19 cellular contexts compared by ENCODE assay signal in the genomic region with DNA sequence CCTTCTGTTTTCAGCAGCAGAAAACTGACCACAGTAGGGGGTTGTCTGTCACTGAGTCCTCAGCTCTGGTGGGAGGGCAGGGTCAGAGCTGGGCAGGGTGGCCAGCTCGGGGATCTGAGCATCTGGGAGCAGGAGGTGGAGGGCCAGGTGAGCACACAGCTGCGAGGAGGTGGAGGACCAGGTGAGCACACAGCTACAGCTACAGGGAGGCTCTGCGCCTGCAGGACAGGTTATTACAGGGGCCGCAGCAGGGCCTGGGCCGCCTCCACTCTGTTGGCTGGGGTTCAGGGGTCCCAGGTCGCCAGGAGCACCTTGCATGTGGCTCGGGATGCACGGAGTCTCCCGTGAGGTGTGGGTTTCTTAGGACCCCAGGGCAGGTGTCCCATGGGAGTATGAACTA.
"Had no signal": no experiment of that assay in that cellular context is flagged by ENCODE, and none has a peak within 500 bp of the region (broad histone marks: within the 10 kb centered on the region; RNA-seq: fewer than 3 reads in every experiment).

No MANE protein-coding gene starts in this region.

- H3K27me3 Mint-ChIP-seq: activated CD4-positive, alpha-beta T cell treated with anti-CD3 and anti-CD28 coated beads, Interleukin-2, amount 10 ng/mL, durations not matched to agents 24 days and 14 days; progenitor cell of endocrine pancreas had no signal

- H3K27ac ChIP-seq: brain microvascular endothelial cell, right lobe of liver, suprapubic skin, upper lobe of left lung had no signal

- H3K4me1 Mint-ChIP-seq: activated CD4-positive, alpha-beta T cell treated with anti-CD3 and anti-CD28 coated beads, Interleukin-2, amount 10 ng/mL, durations not matched to agents 24 days and 14 days; endodermal cell; natural killer cell had no signal

- H3K27me3 ChIP-seq: brain microvascular endothelial cell, right lobe of liver, suprapubic skin, upper lobe of left lung had no signal

- H3K36me3 Mint-ChIP-seq: natural killer cell had no signal

- DNase-seq: activated CD4-positive, alpha-beta T cell treated with anti-CD3 and anti-CD28 coated beads, Interleukin-2, amount 10 ng/mL, durations not matched to agents 24 days and 14 days; activated effector memory CD4-positive, alpha-beta T cell treated with Interleukin-2 at 50 U/mL for 16 hours; activated T-cell treated with anti-CD3 and anti-CD28 coated beads, Interleukin-2, amount 50 U/mL, for 1 hour; amniotic stem cell; brain microvascular endothelial cell; cerebellar nuclear complex; endodermal cell; erythroblast; mammary epithelial cell; natural killer cell; right lobe of liver; stimulated activated CD4-positive, alpha-beta T cell treated with anti-CD3 and anti-CD28 coated beads, Interleukin-12 subunit alpha, Interleukin-12 subunit beta, amount 100 ng/mL, for 4 hours; stimulated activated naive CD4-positive, alpha-beta T cell; T-helper 1 cell had no signal

- ATAC-seq: activated naive CD4-positive, alpha-beta T cell treated with anti-CD3 and anti-CD28 coated beads, Interleukin-2, amount 50 U/mL, for 72 hours; mucosa of descending colon; natural killer cell had no signal

- H3K4me3 ChIP-seq: mucosa of descending colon, right lobe of liver, suprapubic skin, upper lobe of left lung had no signal

- H3K27ac Mint-ChIP-seq: activated CD4-positive, alpha-beta T cell treated with anti-CD3 and anti-CD28 coated beads, Interleukin-2, amount 10 ng/mL, durations not matched to agents 24 days and 14 days; activated naive CD4-positive, alpha-beta T cell treated with anti-CD3 and anti-CD28 coated beads, Interleukin-2, amount 50 U/mL, for 72 hours; endodermal cell; natural killer cell; progenitor cell of endocrine pancreas had no signal

- H3K4me1 ChIP-seq: right lobe of liver had no signal

- H3K9me3 Mint-ChIP-seq: activated CD4-positive, alpha-beta T cell treated with anti-CD3 and anti-CD28 coated beads, Interleukin-2, amount 10 ng/mL, durations not matched to agents 24 days and 14 days; activated naive CD4-positive, alpha-beta T cell treated with anti-CD3 and anti-CD28 coated beads, Interleukin-2, amount 50 U/mL, for 72 hours; endodermal cell; natural killer cell had no signal

- H3K4me3 Mint-ChIP-seq: activated CD4-positive, alpha-beta T cell treated with anti-CD3 and anti-CD28 coated beads, Interleukin-2, amount 10 ng/mL, durations not matched to agents 24 days and 14 days; endodermal cell; natural killer cell had no signal

- H3K9me3 ChIP-seq: mucosa of descending colon, right lobe of liver, suprapubic skin, upper lobe of left lung had no signal
